In genomic region chr10:8616166-8616565, GRCh38 we compare ENCODE assay signal across 11 cellular contexts.
A peak's percentile ranks its signal among the peaks of the same experiment; 100 is the strongest.
DNase-seq lines count a peak whose midpoint lies in the region; ATAC-seq lines count a peak whose summit lies in the region.
"Had no signal": no experiment of that assay in that cellular context is flagged by ENCODE, and none has a peak within 500 bp of the region (broad histone marks: within the 10 kb centered on the region; RNA-seq: fewer than 3 reads in every experiment).

No MANE protein-coding gene starts in this region.

- intact Hi-C loops in left colon (cut with DNase I, micrococcal nuclease) = no loop called here

- ATAC-seq in GM18508 (IDR thresholded peaks at IDR 0.05; ENCODE audit: insufficient read depth, unreplicated experiment) (peak; percentile 81), GM21447 (IDR thresholded peaks at IDR 0.05; ENCODE audit: unreplicated experiment) (peak; percentile 81), HG03432 (IDR thresholded peaks at IDR 0.05; ENCODE audit: unreplicated experiment) (peak; percentile 90), left colon (peak; percentile 88)
- ATAC-seq: WTC11 had no signal

- DNase-seq in left colon (peak in 1 of 2 donors; percentile 8), DMS79 treated with DMSO at 0.1 percent for 48 hours (lab: John Stamatoyannopoulos, UW) (no peak), NOMO-1 (lab: John Stamatoyannopoulos, UW; ENCODE audit: unreplicated experiment in 2 of 2) (no peak), NCI-H1694 (lab: John Stamatoyannopoulos, UW) (no peak), midbrain (lab: John Stamatoyannopoulos, UW) (no peak)
- DNase-seq: activated effector memory CD4-positive, alpha-beta T cell treated with Interleukin-2 at 50 U/mL for 16 hours; NCI-H1930 had no signal
